In genomic region chr1:150621497-150622113, GRCh38 we compare ENCODE assay signal across 8 cellular contexts. TPM values are rescaled to one million over a fixed set of nuclear protein-coding genes. Genes with fewer than 3 reads are reported as not detected.
DNase-seq lines count a peak whose midpoint lies in the region; ATAC-seq, FAIRE-seq and TF ChIP-seq lines count a peak whose summit lies in the region.

No MANE protein-coding gene starts in this region.

- H3K4me1 ChIP-seq in astrocyte (ENCODE audit: insufficient read depth, low read length) = peaks cover 14% of the 10 kb centered on the region

- DNase-seq in AG10803 (ENCODE audit: low read depth) (peak; percentile 75), GM19239 (ENCODE audit: insufficient read length, low spot score) (peak; percentile 38), astrocyte (ENCODE audit: low read depth) (peak; percentile 46), iPS-NIHi7 (ENCODE audit: extremely low spot score) (peak; percentile 36)
- DNase-seq in stimulated activated CD4-positive, alpha-beta T cell treated with anti-CD3 and anti-CD28 coated beads, Interleukin-2, amount 100 ng/mL, for 24 hours = peak; percentile 50 to 59

- H3K9me3 Mint-ChIP-seq in astrocyte (ENCODE audit: unreplicated experiment) = no peaks in the 10 kb centered on the region

- no peak overlapping the region for H3K27ac Mint-ChIP-seq in astrocyte (ENCODE audit: unreplicated experiment)

- no peaks in the 10 kb centered on the region for H3K27me3 ChIP-seq in astrocyte (ENCODE audit: insufficient read depth, low read length)

- peak; percentile 42 for FAIRE-seq in GM19239 (lab: Jason Lieb, UNC)
- no peak for FAIRE-seq in astrocyte (lab: Jason Lieb, UNC)

- H3K36me3 ChIP-seq in astrocyte (ENCODE audit: insufficient read depth, low read length) = peaks cover 32% of the 10 kb centered on the region

- no peak overlapping the region for H3K4me3 ChIP-seq in AG10803 (ENCODE audit: low read length)
- H3K4me3 ChIP-seq in astrocyte (ENCODE audit: insufficient read depth, low read depth, low read length) = no peak overlapping the region

- H3K4me1 Mint-ChIP-seq in astrocyte (ENCODE audit: low read depth, unreplicated experiment) = peaks cover 17% of the 10 kb centered on the region

- H3K9me3 ChIP-seq in astrocyte (ENCODE audit: insufficient read depth, low read depth, low read length) = no peaks in the 10 kb centered on the region

- H3K27me3 Mint-ChIP-seq in astrocyte (ENCODE audit: low read depth, unreplicated experiment) = no peaks in the 10 kb centered on the region

- H3K9ac ChIP-seq in astrocyte (ENCODE audit: low read length) = no peak overlapping the region

- no peak overlapping the region for H2AFZ ChIP-seq in astrocyte (ENCODE audit: low read depth, low read length)

- H3K79me2 ChIP-seq in astrocyte (ENCODE audit: insufficient read depth, low read length) = peaks cover 11% of the 10 kb centered on the region

- H3K4me3 Mint-ChIP-seq in astrocyte (ENCODE audit: unreplicated experiment) = no peak overlapping the region

- TF ChIP-seq CTCF in AG10803 (conservative IDR thresholded peaks at IDR 0.05; ENCODE audit: low read length) (peak; percentile 79), astrocyte (IDR thresholded peaks at IDR 0.05; ENCODE audit: insufficient read depth, low read depth, low read length) (peak; percentile 83)

- no peak overlapping the region for H3K27ac ChIP-seq in astrocyte (ENCODE audit: low read depth, low read length)

- ATAC-seq in SK-N-SH treated with all-trans-retinoic acid at 6 μM for 48 hours (peak; percentile 29; the same call in 2 of the 3 replicates), GM21528 (IDR thresholded peaks at IDR 0.05; ENCODE audit: low FRiP score, unreplicated experiment) (no peak), GM19324 (IDR thresholded peaks at IDR 0.05; ENCODE audit: low FRiP score, unreplicated experiment) (no peak)

- peaks cover 20% of the 10 kb centered on the region for H3K36me3 Mint-ChIP-seq in astrocyte (ENCODE audit: low read depth, unreplicated experiment)

- H4K20me1 ChIP-seq in astrocyte (ENCODE audit: insufficient read depth, low read length) = peaks cover 16% of the 10 kb centered on the region

- H3K4me2 ChIP-seq in astrocyte (ENCODE audit: low read length) = no peak overlapping the region

TF ChIP-seq in SK-N-SH treated with all-trans-retinoic acid at 6 μM for 48 hours, 23 proteins besides CTCF, POLR2A, EP300 and RAD21:
- TF ChIP-seq PATZ1 (CRISPR knock-in tag; IDR thresholded peaks at IDR 0.05; ENCODE audit: borderline replicate concordance) = no peak
- TF ChIP-seq GLIS3 (CRISPR knock-in tag; IDR thresholded peaks at IDR 0.05) = no peak
- TF ChIP-seq BACH2 (CRISPR knock-in tag; IDR thresholded peaks at IDR 0.05; ENCODE audit: borderline replicate concordance) = no peak
- TF ChIP-seq ZNF70 (CRISPR knock-in tag; IDR thresholded peaks at IDR 0.05) = no peak
- no peak for TF ChIP-seq POU6F1 (CRISPR knock-in tag; IDR thresholded peaks at IDR 0.05; ENCODE audit: borderline replicate concordance, low read depth)
- TF ChIP-seq OSR1 (CRISPR knock-in tag; IDR thresholded peaks at IDR 0.05) = no peak

RNA-seq across cellular contexts. Expression of gene ENSA, which starts 7.8 kb away (rescaled TPM):
- total RNA-seq in astrocyte = 83.9 and 99.6 TPM in 2 replicates

RNA-seq across cellular contexts. Expression of gene MCL1, which starts 42.2 kb away (rescaled TPM):
- total RNA-seq in astrocyte = 196 and 210 TPM in 2 replicates
